In the genomic region with DNA sequence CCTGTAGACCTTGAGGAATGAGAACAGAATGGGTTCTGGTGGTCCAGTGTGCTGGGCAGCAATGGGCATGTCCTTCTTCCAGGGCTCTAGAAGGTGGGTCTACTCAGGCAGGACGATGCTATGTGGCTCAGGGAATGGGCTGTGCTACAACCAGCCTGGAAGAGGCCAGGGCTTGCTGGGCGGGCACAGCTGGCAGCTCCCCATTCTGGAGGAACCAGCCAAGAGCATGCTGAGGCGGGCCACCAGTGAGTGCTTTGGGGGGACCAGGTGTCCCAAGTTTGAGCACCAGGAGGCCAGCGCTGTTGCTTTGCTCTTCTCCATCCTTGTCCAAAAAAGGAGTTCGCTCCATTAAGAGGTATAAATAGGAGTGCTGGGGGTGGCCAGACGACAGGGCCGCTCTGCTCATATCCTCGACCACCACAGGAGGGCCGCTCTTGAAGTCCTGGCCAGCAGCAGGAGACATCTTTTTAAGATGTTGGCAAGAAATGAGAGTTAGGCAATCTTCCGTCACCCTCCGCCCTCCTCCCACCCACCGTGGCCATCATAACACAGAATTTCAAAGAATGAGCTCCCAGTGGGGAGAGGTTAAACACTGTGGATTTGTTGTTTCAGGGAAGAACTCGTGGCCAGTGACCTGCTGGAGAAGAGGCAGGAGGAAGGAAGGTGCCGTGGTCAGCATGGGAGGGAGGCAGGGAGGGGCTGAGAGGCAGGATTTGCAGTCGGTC, we compare ENCODE assay signal across 16 cellular contexts.
DNase-seq lines count a peak whose midpoint lies in the region; ATAC-seq and TF ChIP-seq lines count a peak whose summit lies in the region.
"Had no signal": no experiment of that assay in that cellular context is flagged by ENCODE, and none has a peak within 500 bp of the region (broad histone marks: within the 10 kb centered on the region; RNA-seq: fewer than 3 reads in every experiment).

No MANE protein-coding gene starts in this region.

- H3K27ac ChIP-seq in brain microvascular endothelial cell, result no peak overlapping the region
- peak overlapping the region; percentile 20 to 78 (median 61) for H3K27ac ChIP-seq in heart right ventricle
- no peak overlapping the region for H3K27ac ChIP-seq in parathyroid adenoma

- H3K4me1 ChIP-seq in heart right ventricle (peaks cover 33 to 80% (median 59%) of the 10 kb centered on the region in 9 donors), parathyroid adenoma (peaks cover 11% of the 10 kb centered on the region)

- no peaks in the 10 kb centered on the region for H3K36me3 ChIP-seq in brain microvascular endothelial cell (replicated peaks)
- peaks cover 0 to 9% (median 0%) of the 10 kb centered on the region in 9 donors for H3K36me3 ChIP-seq in heart right ventricle
- H3K36me3 ChIP-seq in parathyroid adenoma (ENCODE audit: control insufficient read depth, insufficient read depth, low read length), result no peaks in the 10 kb centered on the region

- no peak overlapping the region for H2AFZ ChIP-seq in parathyroid adenoma

- in situ Hi-C loops in brain microvascular endothelial cell (cut with HindIII; ENCODE audit: low pct_ligation_motif_present, low sequenced_read_pairs), result no loop called here

- H3K9me3 ChIP-seq in heart right ventricle, result peaks cover 0 to 14% (median 0%) of the 10 kb centered on the region in 11 donors
- H3K9me3 ChIP-seq in parathyroid adenoma (ENCODE audit: control insufficient read depth, low read length), result no peaks in the 10 kb centered on the region

- 58 to 61% methylated on average over 15 of the region's 15 CpGs for WGBS in heart right ventricle, 2 donors

- no peak overlapping the region for H3K9ac ChIP-seq in parathyroid adenoma

- 0 out of 2 replicates have a peak, but pooled peaks have one; percentile 4 for TF ChIP-seq CTCF in AG10803 (conservative IDR thresholded peaks at IDR 0.05; ENCODE audit: low read length)
- TF ChIP-seq CTCF in brain microvascular endothelial cell (IDR thresholded peaks at IDR 0.05; ENCODE audit: low read depth, low read length, missing control alignments), result peak; percentile 47
- peak in 2 of 9 donors; percentile 21 to 30 for TF ChIP-seq CTCF in heart right ventricle (IDR thresholded peaks at IDR 0.05)
- TF ChIP-seq CTCF in parathyroid adenoma (IDR thresholded peaks at IDR 0.05), result peak; percentile 5

- no peak overlapping the region for H3K4me3 ChIP-seq in AG10803 (ENCODE audit: low read length)
- no peak overlapping the region for H3K4me3 ChIP-seq in brain microvascular endothelial cell (ENCODE audit: low read depth, low read length)
- no peak overlapping the region for H3K4me3 ChIP-seq in heart right ventricle
- H3K4me3 ChIP-seq in parathyroid adenoma (ENCODE audit: low read depth, low read length), result no peak overlapping the region

- intact Hi-C loops in heart right ventricle (cut with DNase I), result no loop called here

- peaks cover 74% of the 10 kb centered on the region for H3K79me2 ChIP-seq in parathyroid adenoma

- no peaks in the 10 kb centered on the region for H3K27me3 ChIP-seq in brain microvascular endothelial cell (replicated peaks)
- H3K27me3 ChIP-seq in heart right ventricle, result no peaks in the 10 kb centered on the region
- no peaks in the 10 kb centered on the region for H3K27me3 ChIP-seq in parathyroid adenoma (ENCODE audit: control insufficient read depth, insufficient read depth, low read length)

- DNase-seq in AG10803 (ENCODE audit: low read depth) (peak; percentile 42), brain microvascular endothelial cell (peak; percentile 17), heart right ventricle (peak; percentile 27 to 29), NCI-H526 treated with DMSO at 0.1 percent for 48 hours (lab: John Stamatoyannopoulos, UW) (no peak), activated gamma-delta T cell treated with Interleukin-2 at 50 U/mL for 16 hours (no peak)
- DNase-seq: ACHN; activated CD4-positive, CD25-positive, alpha-beta regulatory T cell treated with anti-CD3 and anti-CD28 coated beads, Interleukin-2, amount 50 U/mL, for 72 hours; activated CD8-positive, alpha-beta memory T cell treated with anti-CD3 and anti-CD28 coated beads, Interleukin-2, amount 50 U/mL, for 48 hours; activated naive CD8-positive, alpha-beta T cell treated with anti-CD3 and anti-CD28 coated beads for 36 hours; H7; natural killer cell; NCI-H2029 treated with DMSO at 0.1 percent for 48 hours; substantia nigra had no signal

- ATAC-seq in heart right ventricle (peak in 6 of 8 donors; percentile 20 to 52 (median 36)), GM18517 (IDR thresholded peaks at IDR 0.05; ENCODE audit: unreplicated experiment) (no peak), GM19328 (IDR thresholded peaks at IDR 0.05; ENCODE audit: unreplicated experiment) (no peak)
- ATAC-seq: natural killer cell had no signal

- no peak overlapping the region for H3K4me2 ChIP-seq in parathyroid adenoma (ENCODE audit: low read length)

Comparison
In these comparisons a context has a peak if more than half of its experiments do, and no peak if none do; other contexts are left out.
1. DNase-seq: peak in AG10803 (single experiment), brain microvascular endothelial cell (single experiment) and heart right ventricle (2 of 2); none in NCI-H526 treated with DMSO at 0.1 percent for 48 hours (single experiment) and activated gamma-delta T cell treated with Interleukin-2 at 50 U/mL for 16 hours (single experiment).
2. H3K27ac ChIP-seq: peak in heart right ventricle (10 of 10); none in brain microvascular endothelial cell (single experiment) and parathyroid adenoma (single experiment).
3. ATAC-seq: peak in heart right ventricle (6 of 8); none in GM18517 (single experiment) and GM19328 (single experiment).